ENCODE assay signal across 9 cellular contexts in the genomic region with DNA sequence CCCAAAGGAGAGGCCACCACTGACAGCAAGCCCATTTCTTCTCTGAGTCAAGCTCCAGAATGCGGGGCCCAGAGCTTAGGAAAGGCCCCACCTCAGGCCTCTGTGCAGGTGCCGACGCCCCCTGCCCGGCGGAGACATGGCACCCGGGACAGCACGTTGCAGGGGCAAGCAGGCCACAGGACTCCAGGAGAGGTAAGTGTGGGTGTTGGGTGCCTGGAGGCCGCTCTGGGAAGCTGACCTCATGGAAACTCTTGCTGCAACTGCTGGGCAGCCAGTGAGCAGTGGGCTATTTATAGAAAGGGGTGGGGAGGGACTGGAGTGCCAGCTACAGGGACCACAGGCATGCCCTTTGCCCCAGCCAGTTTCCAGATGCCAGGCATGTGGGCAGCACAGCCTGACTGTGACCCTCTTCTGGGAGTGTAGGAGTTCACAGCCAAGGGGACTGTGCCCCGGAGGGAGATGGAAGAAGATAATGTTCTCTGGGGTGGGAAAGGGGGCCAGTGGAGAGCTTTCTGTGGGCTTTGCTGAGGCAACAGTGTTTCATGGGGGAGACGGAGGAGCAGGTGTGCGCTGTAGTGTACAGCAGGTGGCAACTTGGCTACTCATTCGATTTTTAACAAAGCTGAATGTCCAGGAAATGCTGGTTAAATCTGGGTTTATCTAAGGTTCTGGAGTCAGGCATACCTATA. TPM values are rescaled to one million over a fixed set of nuclear protein-coding genes. Genes with fewer than 3 reads are reported as not detected.
DNase-seq lines count a peak whose midpoint lies in the region; FAIRE-seq and TF ChIP-seq lines count a peak whose summit lies in the region.
"Had no signal": no experiment of that assay in that cellular context is flagged by ENCODE, and none has a peak within 500 bp of the region (broad histone marks: within the 10 kb centered on the region; RNA-seq: fewer than 3 reads in every experiment).

No MANE protein-coding gene starts in this region.

- intact Hi-C loops in endothelial cell of umbilical vein (cut with micrococcal nuclease) = no loop called here

- H3K27ac ChIP-seq in endothelial cell of umbilical vein (ENCODE audit: insufficient read depth, low read depth, low read length) = no peak overlapping the region

- no peaks in the 10 kb centered on the region for H3K27me3 ChIP-seq in endothelial cell of umbilical vein (ENCODE audit: control insufficient read depth in 2 of 2, insufficient read depth in 2 of 2, low read length in 2 of 2)

- no peak for TF ChIP-seq POLR2A in endothelial cell of umbilical vein (IDR thresholded peaks at IDR 0.05; ENCODE audit: low read depth, low read length)

- BruUV-seq in endothelial cell of umbilical vein (replicated peaks; lab: Mats Ljungman, UMichigan) = no TSS peak

- H2AFZ ChIP-seq in endothelial cell of umbilical vein (ENCODE audit: low read depth, low read length) = no peak overlapping the region

- TF ChIP-seq CTCF in AG09309 (IDR thresholded peaks at IDR 0.05; ENCODE audit: control insufficient read depth, insufficient read depth, low read depth, low read length, missing control alignments) (no peak), endothelial cell of umbilical vein (IDR thresholded peaks at IDR 0.05; ENCODE audit: extremely low read depth in 1 of 2, insufficient read depth in 1 of 2, low read depth in 1 of 2, low read length in 2 of 2) (no peak), D721Med (IDR thresholded peaks at IDR 0.05; ENCODE audit: insufficient read depth, missing control alignments) (no peak)

- peaks cover 0 to 18% of the 10 kb centered on the region in 2 experiments for H3K36me3 ChIP-seq in endothelial cell of umbilical vein (ENCODE audit: control insufficient read depth in 2 of 2, extremely low read depth in 1 of 2, insufficient read depth in 2 of 2, low read length in 2 of 2)

- no peaks in the 10 kb centered on the region for H3K9me3 ChIP-seq in endothelial cell of umbilical vein (replicated peaks; ENCODE audit: control insufficient read depth, insufficient read depth, low read length)

- peak; percentile 49 for DNase-seq in AG09309 (ENCODE audit: low read depth)
- peak; percentile 18 for DNase-seq in NCI-H146 (lab: John Stamatoyannopoulos, UW)
- DNase-seq in endothelial cell of umbilical vein (ENCODE audit: low read depth, low spot score) = peak; percentile 28
- peak; percentile 84 for DNase-seq in mucosa of gallbladder (ENCODE audit: low spot score)
- no peak for DNase-seq in NCI-H446 treated with DMSO at 0.1 percent for 48 hours (lab: John Stamatoyannopoulos, UW)
- no peak for DNase-seq in D721Med (ENCODE audit: insufficient read length, low spot score)
- DNase-seq in NCI-H2227 (lab: John Stamatoyannopoulos, UW; ENCODE audit: unreplicated experiment) = no peak
- DNase-seq in NCI-H524 treated with DMSO at 0.1 percent for 48 hours (lab: John Stamatoyannopoulos, UW) = no peak
- DNase-seq: stimulated activated naive CD4-positive, alpha-beta T cell treated with Interleukin-2 at 50 U/mL for 16 hours had no signal

- H3K4me2 ChIP-seq in endothelial cell of umbilical vein (ENCODE audit: insufficient read depth, low read length) = no peak overlapping the region

- dilution Hi-C loops in endothelial cell of umbilical vein (cut with MboI; ENCODE audit: extremely low pct_ligation_motif_present, low sequenced_read_pairs) = loop anchor here (25.0 kb wide), 1 partner anchor 121 kb away; no protein-coding TSS in a partner anchor

- H3K4me1 ChIP-seq in endothelial cell of umbilical vein (ENCODE audit: control insufficient read depth, extremely low read depth, insufficient read depth, low read length) = no peaks in the 10 kb centered on the region

- H3K4me3 ChIP-seq in AG09309 (ENCODE audit: control insufficient read depth, low read depth, low read length) (no peak overlapping the region), endothelial cell of umbilical vein (replicated peaks in 1 of 3; ENCODE audit: insufficient read depth in 1 of 3, low read depth in 1 of 3, low read length in 3 of 3) (no peak overlapping the region)

- CTCF ChIA-PET in endothelial cell of umbilical vein (lab: Charles Lee) = interaction anchor here (0.8 to 1.1 kb wide), 2 partner anchors 87 kb away, joined by 3 to 4 read pairs; no protein-coding TSS in a partner anchor

- no peaks in the 10 kb centered on the region for H3K9me1 ChIP-seq in endothelial cell of umbilical vein (replicated peaks; ENCODE audit: control insufficient read depth, extremely low read depth, insufficient read depth, low read length)

- no peaks in the 10 kb centered on the region for H3K79me2 ChIP-seq in endothelial cell of umbilical vein (ENCODE audit: control insufficient read depth, insufficient read depth, low read length)

- H3K9ac ChIP-seq in endothelial cell of umbilical vein (replicated peaks; ENCODE audit: extremely low read depth, insufficient read depth, low read length) = no peak overlapping the region

- FAIRE-seq in endothelial cell of umbilical vein (lab: Jason Lieb, UNC) (no peak), D721Med (lab: Jason Lieb, UNC) (no peak)

- POLR2A ChIA-PET in endothelial cell of umbilical vein (lab: Charles Lee) = no interaction called here

- H4K20me1 ChIP-seq in endothelial cell of umbilical vein (replicated peaks; ENCODE audit: control insufficient read depth, extremely low read depth, insufficient read depth, low read length) = no peaks in the 10 kb centered on the region

TF ChIP-seq in endothelial cell of umbilical vein, 7 proteins besides CTCF, POLR2A, EP300 and RAD21:
- no peak for TF ChIP-seq MYC (IDR thresholded peaks at IDR 0.05; ENCODE audit: low read depth, low read length)
- TF ChIP-seq FOS (IDR thresholded peaks at IDR 0.05; ENCODE audit: borderline replicate concordance, insufficient read depth, low read length) = no peak
- TF ChIP-seq EZH2 (IDR thresholded peaks at IDR 0.05; ENCODE audit: borderline replicate concordance, low read depth, low read length, severe bottlenecking) = no peak
- TF ChIP-seq JUN (IDR thresholded peaks at IDR 0.05; ENCODE audit: borderline replicate concordance, insufficient read depth, insufficient read length, low read depth) = no peak
- no peak for TF ChIP-seq MAX (IDR thresholded peaks at IDR 0.05; ENCODE audit: insufficient read depth, insufficient read length)
- TF ChIP-seq POLR2AphosphoS5 (IDR thresholded peaks at IDR 0.05; ENCODE audit: insufficient read depth, low read depth, low read length) = no peak
- no peak for TF ChIP-seq GATA2 (IDR thresholded peaks at IDR 0.05; ENCODE audit: insufficient read depth, insufficient read length, low read depth, low read length)
TF ChIP-seq in endothelial cell of umbilical vein: peak in this region for 0.

RNA-seq across cellular contexts. Expression of gene ALPK3, which starts 23.7 kb away (rescaled TPM):
- total RNA-seq in endothelial cell of umbilical vein = 36.2 and 41.7 TPM in 2 replicates
- polyA plus RNA-seq in endothelial cell of umbilical vein = 18.4 and 18.7 TPM in 2 replicates
- polyA plus RNA-seq in endothelial cell of umbilical vein (2011; cell fraction: cytosol; rRNA removed) = 17.4 and 18.4 TPM in 2 replicates
- polyA plus RNA-seq in endothelial cell of umbilical vein (2011; cell fraction: nucleus; rRNA removed) = 87.4 and 90.5 TPM in 2 replicates
- 14.5 and 22.1 TPM in 2 replicates for polyA plus RNA-seq in endothelial cell of umbilical vein (2012)
- polyA minus RNA-seq in endothelial cell of umbilical vein = 37.3 and 37.7 TPM in 2 replicates
- polyA minus RNA-seq in endothelial cell of umbilical vein (2011; cell fraction: cytosol; rRNA and poly(A)+ RNA removed) = not detected
- polyA minus RNA-seq in endothelial cell of umbilical vein (2011; cell fraction: nucleus; rRNA and poly(A)+ RNA removed) = 27.8 and 30.2 TPM in 2 replicates
- 7.6 TPM for total RNA-seq in mucosa of gallbladder

RNA-seq across cellular contexts. Expression of gene SLC28A1, which starts 43.6 kb away (rescaled TPM):
- total RNA-seq in endothelial cell of umbilical vein = not detected in 2 replicates
- not detected in 2 replicates for polyA plus RNA-seq in endothelial cell of umbilical vein
- polyA plus RNA-seq in endothelial cell of umbilical vein (2011; cell fraction: cytosol; rRNA removed) = not detected in 2 replicates
- not detected in 2 replicates for polyA plus RNA-seq in endothelial cell of umbilical vein (2011; cell fraction: nucleus; rRNA removed)
- polyA plus RNA-seq in endothelial cell of umbilical vein (2012) = not detected in 2 replicates
- polyA minus RNA-seq in endothelial cell of umbilical vein = not detected in 2 replicates
- not detected for polyA minus RNA-seq in endothelial cell of umbilical vein (2011; cell fraction: cytosol; rRNA and poly(A)+ RNA removed)
- not detected in 2 replicates for polyA minus RNA-seq in endothelial cell of umbilical vein (2011; cell fraction: nucleus; rRNA and poly(A)+ RNA removed)
- total RNA-seq in mucosa of gallbladder = 2.6 TPM

Comparison
In these comparisons a context has a peak if more than half of its experiments do, and no peak if none do; other contexts are left out.
1. DNase-seq: peak in AG09309 (single experiment), NCI-H146 (single experiment), endothelial cell of umbilical vein (single experiment) and mucosa of gallbladder (single experiment); none in NCI-H446 treated with DMSO at 0.1 percent for 48 hours (single experiment), D721Med (single experiment), NCI-H2227 (single experiment) and NCI-H524 treated with DMSO at 0.1 percent for 48 hours (single experiment).